In the genomic region with DNA sequence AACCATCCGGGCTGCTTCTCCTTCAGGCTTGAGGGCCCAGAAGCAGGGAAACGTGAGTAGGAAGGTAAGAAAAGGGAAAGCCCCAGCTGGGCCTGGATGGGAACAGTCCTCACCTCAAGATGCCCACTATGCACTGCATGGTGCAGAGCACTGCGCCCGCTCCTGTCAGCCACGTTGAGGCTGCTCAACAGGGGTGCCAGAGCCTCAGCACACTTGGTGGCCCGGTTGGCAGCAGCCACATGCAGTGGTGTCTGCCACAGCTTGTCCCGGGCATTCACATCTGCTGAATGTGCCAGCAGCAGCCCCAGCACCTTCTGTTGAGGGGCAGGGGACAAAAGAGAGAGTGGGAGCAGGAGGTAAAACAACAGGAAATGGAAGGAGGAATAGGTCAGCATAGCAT, we compare ENCODE assay signal across 3 cellular contexts.
TF ChIP-seq lines count a peak whose summit lies in the region.

No MANE protein-coding gene starts in this region.

TF ChIP-seq in SK-N-SH, 30 proteins besides CTCF, POLR2A, EP300 and RAD21:
- TF ChIP-seq NFIC (IDR thresholded peaks at IDR 0.05; ENCODE audit: borderline replicate concordance) (no peak), YY1 (IDR thresholded peaks at IDR 0.05; ENCODE audit: low read depth) (no peak), GATA2 (CRISPR knock-in tag; IDR thresholded peaks at IDR 0.05) (no peak), EZH2phosphoT487 (IDR thresholded peaks at IDR 0.05; ENCODE audit: borderline replicate concordance, low read depth) (no peak), NRF1 (IDR thresholded peaks at IDR 0.05; ENCODE audit: low read depth, low read length) (no peak), RFX5 (IDR thresholded peaks at IDR 0.05; ENCODE audit: low read length) (no peak), TAF1 (IDR thresholded peaks at IDR 0.05; ENCODE audit: borderline replicate concordance, low read depth, low read length) (no peak), RXRA (IDR thresholded peaks at IDR 0.05; ENCODE audit: borderline replicate concordance, low read depth) (no peak), SIN3A (IDR thresholded peaks at IDR 0.05; ENCODE audit: borderline replicate concordance, low read depth, low read length) (no peak), JUND (IDR thresholded peaks at IDR 0.05) (no peak), FOSL2 (IDR thresholded peaks at IDR 0.05; ENCODE audit: borderline replicate concordance, low read depth) (no peak)
- TF ChIP-seq, protein P1, sequence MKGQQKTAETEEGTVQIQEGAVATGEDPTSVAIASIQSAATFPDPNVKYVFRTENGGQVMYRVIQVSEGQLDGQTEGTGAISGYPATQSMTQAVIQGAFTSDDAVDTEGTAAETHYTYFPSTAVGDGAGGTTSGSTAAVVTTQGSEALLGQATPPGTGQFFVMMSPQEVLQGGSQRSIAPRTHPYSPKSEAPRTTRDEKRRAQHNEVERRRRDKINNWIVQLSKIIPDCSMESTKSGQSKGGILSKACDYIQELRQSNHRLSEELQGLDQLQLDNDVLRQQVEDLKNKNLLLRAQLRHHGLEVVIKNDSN (IDR thresholded peaks at IDR 0.05; ENCODE audit: borderline replicate concordance, low read depth), result no peak
- TF ChIP-seq, protein P2, sequence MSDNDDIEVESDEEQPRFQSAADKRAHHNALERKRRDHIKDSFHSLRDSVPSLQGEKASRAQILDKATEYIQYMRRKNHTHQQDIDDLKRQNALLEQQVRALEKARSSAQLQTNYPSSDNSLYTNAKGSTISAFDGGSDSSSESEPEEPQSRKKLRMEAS (IDR thresholded peaks at IDR 0.05; ENCODE audit: low read depth), result no peak
- TF ChIP-seq, protein P3, sequence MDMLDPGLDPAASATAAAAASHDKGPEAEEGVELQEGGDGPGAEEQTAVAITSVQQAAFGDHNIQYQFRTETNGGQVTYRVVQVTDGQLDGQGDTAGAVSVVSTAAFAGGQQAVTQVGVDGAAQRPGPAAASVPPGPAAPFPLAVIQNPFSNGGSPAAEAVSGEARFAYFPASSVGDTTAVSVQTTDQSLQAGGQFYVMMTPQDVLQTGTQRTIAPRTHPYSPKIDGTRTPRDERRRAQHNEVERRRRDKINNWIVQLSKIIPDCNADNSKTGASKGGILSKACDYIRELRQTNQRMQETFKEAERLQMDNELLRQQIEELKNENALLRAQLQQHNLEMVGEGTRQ (IDR thresholded peaks at IDR 0.05; ENCODE audit: borderline replicate concordance, low read depth, low read length), result no peak

TF ChIP-seq in SK-N-SH treated with all-trans-retinoic acid at 6 μM for 48 hours, 23 proteins besides CTCF, POLR2A, EP300 and RAD21:
- TF ChIP-seq ZNF565 (CRISPR knock-in tag; conservative IDR thresholded peaks at IDR 0.05; ENCODE audit: low read depth) (no peak), TCF4 (CRISPR knock-in tag; IDR thresholded peaks at IDR 0.05; ENCODE audit: borderline replicate concordance) (no peak), ZFP3 (CRISPR knock-in tag; IDR thresholded peaks at IDR 0.05) (no peak)
- TF ChIP-seq, protein P4, sequence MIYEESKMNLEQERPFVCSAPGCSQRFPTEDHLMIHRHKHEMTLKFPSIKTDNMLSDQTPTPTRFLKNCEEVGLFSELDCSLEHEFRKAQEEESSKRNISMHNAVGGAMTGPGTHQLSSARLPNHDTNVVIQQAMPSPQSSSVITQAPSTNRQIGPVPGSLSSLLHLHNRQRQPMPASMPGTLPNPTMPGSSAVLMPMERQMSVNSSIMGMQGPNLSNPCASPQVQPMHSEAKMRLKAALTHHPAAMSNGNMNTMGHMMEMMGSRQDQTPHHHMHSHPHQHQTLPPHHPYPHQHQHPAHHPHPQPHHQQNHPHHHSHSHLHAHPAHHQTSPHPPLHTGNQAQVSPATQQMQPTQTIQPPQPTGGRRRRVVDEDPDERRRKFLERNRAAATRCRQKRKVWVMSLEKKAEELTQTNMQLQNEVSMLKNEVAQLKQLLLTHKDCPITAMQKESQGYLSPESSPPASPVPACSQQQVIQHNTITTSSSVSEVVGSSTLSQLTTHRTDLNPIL (CRISPR knock-in tag; IDR thresholded peaks at IDR 0.05; ENCODE audit: low read depth), result no peak
TF ChIP-seq in SK-N-SH treated with all-trans-retinoic acid at 6 μM for 48 hours: peak in this region for 0.

TF ChIP-seq in HepG2, 621 proteins besides CTCF, POLR2A, EP300 and RAD21:
- TF ChIP-seq ZNF672 (CRISPR knock-in tag; IDR thresholded peaks at IDR 0.05) (no peak), ZNF160 (CRISPR knock-in tag; IDR thresholded peaks at IDR 0.05) (no peak), ZNF205 (CRISPR knock-in tag; IDR thresholded peaks at IDR 0.05) (no peak)
- TF ChIP-seq, protein P5, sequence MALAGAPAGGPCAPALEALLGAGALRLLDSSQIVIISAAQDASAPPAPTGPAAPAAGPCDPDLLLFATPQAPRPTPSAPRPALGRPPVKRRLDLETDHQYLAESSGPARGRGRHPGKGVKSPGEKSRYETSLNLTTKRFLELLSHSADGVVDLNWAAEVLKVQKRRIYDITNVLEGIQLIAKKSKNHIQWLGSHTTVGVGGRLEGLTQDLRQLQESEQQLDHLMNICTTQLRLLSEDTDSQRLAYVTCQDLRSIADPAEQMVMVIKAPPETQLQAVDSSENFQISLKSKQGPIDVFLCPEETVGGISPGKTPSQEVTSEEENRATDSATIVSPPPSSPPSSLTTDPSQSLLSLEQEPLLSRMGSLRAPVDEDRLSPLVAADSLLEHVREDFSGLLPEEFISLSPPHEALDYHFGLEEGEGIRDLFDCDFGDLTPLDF (CRISPR knock-in tag; IDR thresholded peaks at IDR 0.05), result no peak
